ENCODE assay signal across 10 cellular contexts in the genomic region with DNA sequence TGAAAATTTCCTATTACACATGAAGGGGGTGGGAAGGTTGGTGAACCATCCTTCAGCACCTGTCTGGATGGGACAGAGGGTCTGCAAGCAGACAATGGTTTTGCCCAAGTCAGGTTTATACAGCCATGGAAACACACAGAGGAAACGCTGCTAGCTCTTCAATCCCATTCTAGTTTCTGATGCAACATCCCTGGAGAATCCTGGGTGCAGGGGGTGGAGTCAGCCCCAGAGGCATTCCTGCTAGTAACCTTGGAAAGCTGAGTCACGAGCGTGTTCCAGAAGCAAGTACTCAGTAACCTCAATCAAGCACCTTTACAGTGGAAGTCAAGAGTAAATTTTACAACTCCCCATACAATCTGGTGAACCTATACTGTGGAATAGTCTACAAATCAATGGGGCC.
A peak's percentile ranks its signal among the peaks of the same experiment; 100 is the strongest.
DNase-seq lines count a peak whose midpoint lies in the region; ATAC-seq, FAIRE-seq and TF ChIP-seq lines count a peak whose summit lies in the region.
"Had no signal": no experiment of that assay in that cellular context is flagged by ENCODE, and none has a peak within 500 bp of the region (broad histone marks: within the 10 kb centered on the region; RNA-seq: fewer than 3 reads in every experiment).

No MANE protein-coding gene starts in this region.

- H3K27ac ChIP-seq in astrocyte (ENCODE audit: low read depth, low read length) (peak overlapping the region; percentile 49), aorta (ENCODE audit: low read depth in 1 of 2, low read length in 2 of 2) (no peak overlapping the region)

- H3K9ac ChIP-seq in astrocyte (ENCODE audit: low read length), result peak overlapping the region; percentile 11

- intact Hi-C loops in aorta (cut with DNase I), result no loop called here

- H3K4me2 ChIP-seq in astrocyte (ENCODE audit: low read length), result peak overlapping the region; percentile 59

- peak; percentile 28 for ATAC-seq in aorta (ENCODE audit: low FRiP score)
- no peak for ATAC-seq in GM18502 (IDR thresholded peaks at IDR 0.05; ENCODE audit: poor library complexity, unreplicated experiment)
- ATAC-seq: activated CD4-positive, CD25-positive, alpha-beta regulatory T cell treated with anti-CD3 and anti-CD28 coated beads, Interleukin-2, amount 50 U/mL, for 24 hours had no signal

- no peaks in the 10 kb centered on the region for H3K27me3 Mint-ChIP-seq in astrocyte (ENCODE audit: low read depth, unreplicated experiment)
- H3K27me3 Mint-ChIP-seq: activated naive CD8-positive, alpha-beta T cell had no signal

- H3K79me2 ChIP-seq in astrocyte (ENCODE audit: insufficient read depth, low read length), result peaks cover 84% of the 10 kb centered on the region

- no peak for TF ChIP-seq CTCF in astrocyte (IDR thresholded peaks at IDR 0.05; ENCODE audit: insufficient read depth, low read depth, low read length)

- peak overlapping the region; percentile 46 for H3K4me3 Mint-ChIP-seq in astrocyte (ENCODE audit: unreplicated experiment)
- H3K4me3 Mint-ChIP-seq: activated naive CD8-positive, alpha-beta T cell had no signal

- peak overlapping the region; percentile 93 for H3K27ac Mint-ChIP-seq in astrocyte (ENCODE audit: unreplicated experiment)
- H3K27ac Mint-ChIP-seq: activated naive CD8-positive, alpha-beta T cell had no signal

- FAIRE-seq in astrocyte (lab: Jason Lieb, UNC), result peak; percentile 73

- H3K4me1 ChIP-seq in astrocyte (ENCODE audit: insufficient read depth, low read length), result peaks cover 61% of the 10 kb centered on the region
- H3K4me1 ChIP-seq in aorta (ENCODE audit: control insufficient read depth in 1 of 2, insufficient read depth in 2 of 2, low read length in 2 of 2), result peaks cover 4 to 8% of the 10 kb centered on the region in 2 donors

- H3K36me3 ChIP-seq in astrocyte (ENCODE audit: insufficient read depth, low read length) (no peaks in the 10 kb centered on the region), aorta (ENCODE audit: control insufficient read depth in 1 of 2, insufficient read depth in 2 of 2, low read length in 1 of 2) (no peaks in the 10 kb centered on the region)

- peaks cover 8% of the 10 kb centered on the region for H3K36me3 Mint-ChIP-seq in astrocyte (ENCODE audit: low read depth, unreplicated experiment)
- H3K36me3 Mint-ChIP-seq: activated naive CD8-positive, alpha-beta T cell had no signal

- no peak overlapping the region for H2AFZ ChIP-seq in astrocyte (ENCODE audit: low read depth, low read length)

- peaks cover 68% of the 10 kb centered on the region for H4K20me1 ChIP-seq in astrocyte (ENCODE audit: insufficient read depth, low read length)

- 29 to 33% methylated on average over 3 of the region's 3 CpGs for WGBS in aorta, 2 donors

- no peaks in the 10 kb centered on the region for H3K27me3 ChIP-seq in astrocyte (ENCODE audit: insufficient read depth, low read length)
- no peaks in the 10 kb centered on the region for H3K27me3 ChIP-seq in aorta (ENCODE audit: control insufficient read depth in 1 of 2, insufficient read depth in 2 of 2, low read length in 1 of 2)

- H3K9me3 Mint-ChIP-seq in astrocyte (ENCODE audit: unreplicated experiment), result no peaks in the 10 kb centered on the region

- no peaks in the 10 kb centered on the region for H3K9me3 ChIP-seq in astrocyte (ENCODE audit: insufficient read depth, low read depth, low read length)
- no peaks in the 10 kb centered on the region for H3K9me3 ChIP-seq in aorta (ENCODE audit: control insufficient read depth, low read length)

- no peak overlapping the region for H3K4me3 ChIP-seq in astrocyte (ENCODE audit: insufficient read depth, low read depth, low read length)
- no peak overlapping the region for H3K4me3 ChIP-seq in aorta (ENCODE audit: low read length in 2 of 2)

- DNase-seq in NCI-H510A treated with DMSO at 0.1 percent for 48 hours (lab: John Stamatoyannopoulos, UW), result peak; percentile 45
- no peak for DNase-seq in NCI-H510A (lab: John Stamatoyannopoulos, UW)
- DNase-seq in astrocyte (ENCODE audit: low read depth), result peak; percentile 83
- peak; percentile 87 for DNase-seq in iris pigment epithelial cell (ENCODE audit: low read depth)
- DNase-seq in aorta, result peak; percentile 57 to 84
- DNase-seq in NCI-H128 (lab: John Stamatoyannopoulos, UW; ENCODE audit: unreplicated experiment), result no peak
- DNase-seq in DMS79 treated with DMSO at 0.1 percent for 48 hours (lab: John Stamatoyannopoulos, UW), result no peak

- peaks cover 64% of the 10 kb centered on the region for H3K4me1 Mint-ChIP-seq in astrocyte (ENCODE audit: low read depth, unreplicated experiment)

Comparison
In these comparisons a context has a peak if more than half of its experiments do, and no peak if none do; other contexts are left out.
1. DNase-seq: peak in NCI-H510A treated with DMSO at 0.1 percent for 48 hours (single experiment), astrocyte (single experiment), iris pigment epithelial cell (single experiment) and aorta (2 of 2); none in NCI-H510A (single experiment), NCI-H128 (single experiment) and DMS79 treated with DMSO at 0.1 percent for 48 hours (single experiment).